In genomic region chr6:41088451-41088850, GRCh38 we compare ENCODE assay signal across 1 cellular context.
TF ChIP-seq lines count a peak whose summit lies in the region.

No MANE protein-coding gene starts in this region.

TF ChIP-seq in IMR-90, 13 proteins besides CTCF, POLR2A, EP300 and RAD21 (continued from another document):
- TF ChIP-seq USF2 (IDR thresholded peaks at IDR 0.05; ENCODE audit: low read depth, low read length), result no peak
- no peak for TF ChIP-seq CHD1 (IDR thresholded peaks at IDR 0.05; ENCODE audit: low read depth, low read length)
- no peak for TF ChIP-seq MXI1 (IDR thresholded peaks at IDR 0.05; ENCODE audit: borderline replicate concordance, low read depth, low read length)
- no peak for TF ChIP-seq RFX5 (IDR thresholded peaks at IDR 0.05; ENCODE audit: low read depth, low read length)
- TF ChIP-seq MAFK (IDR thresholded peaks at IDR 0.05; ENCODE audit: low read depth, low read length), result no peak
- no peak for TF ChIP-seq RCOR1 (IDR thresholded peaks at IDR 0.05; ENCODE audit: insufficient replicate concordance, low read length)
